1 cellular context compared by ENCODE assay signal in genomic region chr12:122519418-122519817, GRCh38.
TF ChIP-seq lines count a peak whose summit lies in the region.

No MANE protein-coding gene starts in this region.

TF ChIP-seq in HepG2, 621 proteins besides CTCF, POLR2A, EP300 and RAD21:
- TF ChIP-seq CEBPG (CRISPR knock-in tag; IDR thresholded peaks at IDR 0.05) (0 out of 2 replicates have a peak, but pooled peaks have one; percentile 14), CEBPB (IDR thresholded peaks at IDR 0.05; ENCODE audit: borderline replicate concordance, low read depth, low read length) (peak; percentile 38; the same call in 1 of the 2 replicates), RFX1 (IDR thresholded peaks at IDR 0.05) (no peak)
- TF ChIP-seq, protein P1, sequence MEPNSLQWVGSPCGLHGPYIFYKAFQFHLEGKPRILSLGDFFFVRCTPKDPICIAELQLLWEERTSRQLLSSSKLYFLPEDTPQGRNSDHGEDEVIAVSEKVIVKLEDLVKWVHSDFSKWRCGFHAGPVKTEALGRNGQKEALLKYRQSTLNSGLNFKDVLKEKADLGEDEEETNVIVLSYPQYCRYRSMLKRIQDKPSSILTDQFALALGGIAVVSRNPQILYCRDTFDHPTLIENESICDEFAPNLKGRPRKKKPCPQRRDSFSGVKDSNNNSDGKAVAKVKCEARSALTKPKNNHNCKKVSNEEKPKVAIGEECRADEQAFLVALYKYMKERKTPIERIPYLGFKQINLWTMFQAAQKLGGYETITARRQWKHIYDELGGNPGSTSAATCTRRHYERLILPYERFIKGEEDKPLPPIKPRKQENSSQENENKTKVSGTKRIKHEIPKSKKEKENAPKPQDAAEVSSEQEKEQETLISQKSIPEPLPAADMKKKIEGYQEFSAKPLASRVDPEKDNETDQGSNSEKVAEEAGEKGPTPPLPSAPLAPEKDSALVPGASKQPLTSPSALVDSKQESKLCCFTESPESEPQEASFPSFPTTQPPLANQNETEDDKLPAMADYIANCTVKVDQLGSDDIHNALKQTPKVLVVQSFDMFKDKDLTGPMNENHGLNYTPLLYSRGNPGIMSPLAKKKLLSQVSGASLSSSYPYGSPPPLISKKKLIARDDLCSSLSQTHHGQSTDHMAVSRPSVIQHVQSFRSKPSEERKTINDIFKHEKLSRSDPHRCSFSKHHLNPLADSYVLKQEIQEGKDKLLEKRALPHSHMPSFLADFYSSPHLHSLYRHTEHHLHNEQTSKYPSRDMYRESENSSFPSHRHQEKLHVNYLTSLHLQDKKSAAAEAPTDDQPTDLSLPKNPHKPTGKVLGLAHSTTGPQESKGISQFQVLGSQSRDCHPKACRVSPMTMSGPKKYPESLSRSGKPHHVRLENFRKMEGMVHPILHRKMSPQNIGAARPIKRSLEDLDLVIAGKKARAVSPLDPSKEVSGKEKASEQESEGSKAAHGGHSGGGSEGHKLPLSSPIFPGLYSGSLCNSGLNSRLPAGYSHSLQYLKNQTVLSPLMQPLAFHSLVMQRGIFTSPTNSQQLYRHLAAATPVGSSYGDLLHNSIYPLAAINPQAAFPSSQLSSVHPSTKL (CRISPR knock-in tag; IDR thresholded peaks at IDR 0.05): no peak
